ENCODE assay signal across 1 cellular context in the genomic region with DNA sequence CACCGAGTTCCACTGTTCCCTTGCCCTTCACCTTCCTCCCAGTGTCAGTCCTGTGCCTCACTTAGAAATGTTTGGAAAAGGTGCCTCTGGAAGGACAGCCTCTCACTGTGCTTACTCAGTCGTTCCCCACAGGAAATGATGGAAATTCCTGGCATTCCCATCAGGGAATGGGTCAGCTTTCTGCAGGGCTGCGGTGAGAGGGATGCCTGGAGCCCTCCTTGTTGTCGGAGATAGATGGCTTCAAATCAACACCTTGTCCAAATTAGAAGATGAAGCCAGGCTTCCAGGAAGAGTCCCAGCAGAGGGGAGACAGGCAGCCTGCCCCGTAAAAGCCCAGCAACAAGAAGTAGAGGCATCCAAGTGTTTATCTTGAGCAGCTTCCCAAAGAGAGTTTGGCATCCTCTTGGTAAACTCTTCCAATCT.
TF ChIP-seq lines count a peak whose summit lies in the region.

No MANE protein-coding gene starts in this region.

TF ChIP-seq in HCT116, 20 proteins besides CTCF, POLR2A, EP300 and RAD21 (continued from another document):
- TF ChIP-seq ELF1 (IDR thresholded peaks at IDR 0.05; ENCODE audit: borderline replicate concordance, low read depth): no peak
- no peak for TF ChIP-seq CEBPB (IDR thresholded peaks at IDR 0.05; ENCODE audit: low read depth)
- TF ChIP-seq EZH2phosphoT487 (IDR thresholded peaks at IDR 0.05; ENCODE audit: borderline replicate concordance): no peak
- no peak for TF ChIP-seq FOSL1 (IDR thresholded peaks at IDR 0.05; ENCODE audit: low read depth)
- no peak for TF ChIP-seq SRF (IDR thresholded peaks at IDR 0.05; ENCODE audit: low read depth)
- no peak for TF ChIP-seq EGR1 (IDR thresholded peaks at IDR 0.05; ENCODE audit: low read depth)
- no peak for TF ChIP-seq ZFX (IDR thresholded peaks at IDR 0.05)
- TF ChIP-seq, protein P1, sequence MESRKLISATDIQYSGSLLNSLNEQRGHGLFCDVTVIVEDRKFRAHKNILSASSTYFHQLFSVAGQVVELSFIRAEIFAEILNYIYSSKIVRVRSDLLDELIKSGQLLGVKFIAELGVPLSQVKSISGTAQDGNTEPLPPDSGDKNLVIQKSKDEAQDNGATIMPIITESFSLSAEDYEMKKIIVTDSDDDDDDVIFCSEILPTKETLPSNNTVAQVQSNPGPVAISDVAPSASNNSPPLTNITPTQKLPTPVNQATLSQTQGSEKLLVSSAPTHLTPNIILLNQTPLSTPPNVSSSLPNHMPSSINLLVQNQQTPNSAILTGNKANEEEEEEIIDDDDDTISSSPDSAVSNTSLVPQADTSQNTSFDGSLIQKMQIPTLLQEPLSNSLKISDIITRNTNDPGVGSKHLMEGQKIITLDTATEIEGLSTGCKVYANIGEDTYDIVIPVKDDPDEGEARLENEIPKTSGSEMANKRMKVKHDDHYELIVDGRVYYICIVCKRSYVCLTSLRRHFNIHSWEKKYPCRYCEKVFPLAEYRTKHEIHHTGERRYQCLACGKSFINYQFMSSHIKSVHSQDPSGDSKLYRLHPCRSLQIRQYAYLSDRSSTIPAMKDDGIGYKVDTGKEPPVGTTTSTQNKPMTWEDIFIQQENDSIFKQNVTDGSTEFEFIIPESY (IDR thresholded peaks at IDR 0.05; ENCODE audit: extremely low read depth, insufficient replicate concordance, low read length): no peak
